Comparison of ENCODE assay signal across 24 cellular contexts in genomic region chr15:91592586-91592985, GRCh38.
"Had no signal": no experiment of that assay in that cellular context is flagged by ENCODE, and none has a peak within 500 bp of the region (broad histone marks: within the 10 kb centered on the region; RNA-seq: fewer than 3 reads in every experiment).

No MANE protein-coding gene starts in this region.

- H3K27me3 ChIP-seq: neural progenitor cell, right lobe of liver, upper lobe of left lung had no signal

- H3K9me3 ChIP-seq: lower lobe of right lung, mucosa of descending colon, right lobe of liver, thoracic aorta, tibial nerve, upper lobe of left lung had no signal

- DNase-seq: dermis blood vessel endothelial cell; effector memory CD8-positive, alpha-beta T cell; erythroblast; hypothalamus; immature natural killer cell; islet precursor cell; kidney glomerular epithelial cell; left ventricle myocardium superior; lower lobe of right lung; mucosa of descending colon; naive thymus-derived CD4-positive, alpha-beta T cell; right lobe of liver; small intestine; stimulated activated CD4-positive, alpha-beta T cell treated with anti-CD3 and anti-CD28 coated beads, Interleukin-15, amount 100 ng/mL, for 24 hours; stimulated activated CD4-positive, alpha-beta T cell treated with anti-CD3 and anti-CD28 coated beads, Interleukin-2, amount 100 ng/mL, for 48 hours; stimulated activated naive B cell treated with anti-CD40 and anti-IgM and Interleukin-4, amounts not matched to agents 10 μg/mL and 1 μg/mL and 100 μg/mL, for 72 hours; upper lobe of left lung had no signal

- H3K9ac ChIP-seq: neural progenitor cell, parathyroid adenoma had no signal

- H3K4me3 ChIP-seq: coronary artery, lower lobe of right lung, mucosa of descending colon, neural progenitor cell, right lobe of liver, thoracic aorta, tibial nerve, upper lobe of left lung had no signal

- H3K27ac ChIP-seq: coronary artery, foreskin keratinocyte, lower lobe of right lung, neural progenitor cell, parathyroid adenoma, right lobe of liver, thoracic aorta, tibial nerve, upper lobe of left lung had no signal

- H3K79me2 ChIP-seq: parathyroid adenoma had no signal

- ATAC-seq: effector memory CD8-positive, alpha-beta T cell; left ventricle myocardium superior; lower lobe of right lung; mucosa of descending colon; naive thymus-derived CD4-positive, alpha-beta T cell; right lobe of liver; stimulated activated naive B cell treated with anti-CD40 and anti-IgM and Interleukin-4, amounts not matched to agents 10 μg/mL and 1 μg/mL and 100 μg/mL, for 72 hours had no signal

- FAIRE-seq: small intestine, urothelium cell line had no signal

- H2AFZ ChIP-seq: neural progenitor cell, parathyroid adenoma had no signal

- H3K4me1 ChIP-seq: foreskin keratinocyte, lower lobe of right lung, neural progenitor cell, parathyroid adenoma, right lobe of liver, tibial nerve, upper lobe of left lung had no signal

- H3K4me2 ChIP-seq: neural progenitor cell had no signal

- H3K36me3 ChIP-seq: lower lobe of right lung, neural progenitor cell, right lobe of liver, thoracic aorta, tibial nerve, upper lobe of left lung had no signal
